Comparison of ENCODE assay signal across 8 cellular contexts in genomic region chr5:95081500-95082355, GRCh38.
DNase-seq lines count a peak whose midpoint lies in the region; ATAC-seq and TF ChIP-seq lines count a peak whose summit lies in the region.

No MANE protein-coding gene starts in this region.

- H3K4me1 ChIP-seq in duodenal mucosa (ENCODE audit: control insufficient read depth in 1 of 2, insufficient read depth in 2 of 2, low read length in 2 of 2) (no peaks in the 10 kb centered on the region), mesodermal cell (ENCODE audit: control insufficient read depth, insufficient read depth, low read length, poor library complexity, severe bottlenecking) (peaks cover 5% of the 10 kb centered on the region)

- WGBS in mesodermal cell (ENCODE audit: insufficient coverage in 2 of 2), 2 experiments = 8 to 16% methylated on average over 2 to 5 of the region's 8 CpGs

- no peak overlapping the region for H3K27ac Mint-ChIP-seq in progenitor cell of endocrine pancreas

- DNase-seq in EH (ENCODE audit: low read depth) (peak; percentile 68), SK-N-MC (ENCODE audit: low read depth, low spot score) (peak; percentile 67), progenitor cell of endocrine pancreas (ENCODE audit: low spot score, unreplicated experiment) (no peak), NCI-H82 treated with DMSO at 0.1 percent for 48 hours (lab: John Stamatoyannopoulos, UW; ENCODE audit: unreplicated experiment) (no peak)

- no peaks in the 10 kb centered on the region for H3K9me3 Mint-ChIP-seq in progenitor cell of endocrine pancreas (ENCODE audit: low read depth)

- H3K27me3 ChIP-seq in duodenal mucosa (ENCODE audit: control insufficient read depth in 1 of 2, insufficient read depth in 2 of 2, low read length in 2 of 2) = no peaks in the 10 kb centered on the region

- H3K27ac ChIP-seq in SK-N-MC (peak overlapping the region; percentile 83), duodenal mucosa (ENCODE audit: low read depth, low read length) (no peak overlapping the region), mesodermal cell (ENCODE audit: low read depth, low read length, severe bottlenecking) (peak overlapping the region; percentile 44)

- H3K27me3 Mint-ChIP-seq in progenitor cell of endocrine pancreas = no peaks in the 10 kb centered on the region

- H3K36me3 ChIP-seq in SK-N-MC (ENCODE audit: insufficient read depth, low read length) (no peaks in the 10 kb centered on the region), duodenal mucosa (ENCODE audit: control insufficient read depth in 1 of 2, insufficient read depth in 2 of 2, low read length in 2 of 2) (no peaks in the 10 kb centered on the region), mesodermal cell (ENCODE audit: control insufficient read depth, insufficient read depth, low read length) (no peaks in the 10 kb centered on the region)

- H3K4me3 ChIP-seq in SK-N-MC (peak overlapping the region; percentile 73), duodenal mucosa (ENCODE audit: low read depth in 1 of 2, low read length in 2 of 2) (peak overlapping the region; percentile 16 to 55), mesodermal cell (ENCODE audit: extremely low read depth, insufficient read depth, low read length, poor library complexity, severe bottlenecking) (peak overlapping the region; percentile 19)

- H3K4me1 Mint-ChIP-seq in progenitor cell of endocrine pancreas (ENCODE audit: low read depth) = no peaks in the 10 kb centered on the region

- H3K9ac ChIP-seq in SK-N-MC (ENCODE audit: insufficient read length) (peak overlapping the region; percentile 51), duodenal mucosa (ENCODE audit: low read depth in 1 of 2, low read length in 2 of 2) (no peak overlapping the region)

- H3K4me3 Mint-ChIP-seq in progenitor cell of endocrine pancreas (ENCODE audit: low read depth) = no peak overlapping the region

- H3K9me3 ChIP-seq in SK-N-MC (ENCODE audit: low read depth, low read length) (no peaks in the 10 kb centered on the region), duodenal mucosa (ENCODE audit: control insufficient read depth in 1 of 2, low read length in 2 of 2) (no peaks in the 10 kb centered on the region), mesodermal cell (ENCODE audit: control insufficient read depth, low read length) (no peaks in the 10 kb centered on the region)

- no peak for TF ChIP-seq CTCF in progenitor cell of endocrine pancreas (IDR thresholded peaks at IDR 0.05; ENCODE audit: unreplicated experiment)

- H3K36me3 Mint-ChIP-seq in progenitor cell of endocrine pancreas (ENCODE audit: insufficient read depth) = no peaks in the 10 kb centered on the region

- ATAC-seq in GM19452 (IDR thresholded peaks at IDR 0.05; ENCODE audit: unreplicated experiment) (peak; percentile 89), HG03442 (IDR thresholded peaks at IDR 0.05; ENCODE audit: unreplicated experiment) (peak; percentile 92)

Comparison
In these comparisons a context has a peak if more than half of its experiments do, and no peak if none do; other contexts are left out.
1. DNase-seq: peak in EH (single experiment) and SK-N-MC (single experiment); none in progenitor cell of endocrine pancreas (single experiment) and NCI-H82 treated with DMSO at 0.1 percent for 48 hours (single experiment).
2. H3K4me3 ChIP-seq: peak in every context shown above with its lines; median percentile 73 in SK-N-MC; 36 in duodenal mucosa; 19 in mesodermal cell.